26 cellular contexts compared by ENCODE assay signal in genomic region chr3:178406206-178406605, GRCh38.
DNase-seq lines count a peak whose midpoint lies in the region; ATAC-seq and TF ChIP-seq lines count a peak whose summit lies in the region.
"Had no signal": no experiment of that assay in that cellular context is flagged by ENCODE, and none has a peak within 500 bp of the region (broad histone marks: within the 10 kb centered on the region; RNA-seq: fewer than 3 reads in every experiment).

No MANE protein-coding gene starts in this region.

- H3K4me3 Mint-ChIP-seq in H9 (no peak overlapping the region), brain (no peak overlapping the region)
- H3K4me3 Mint-ChIP-seq: activated CD4-positive, alpha-beta memory T cell treated with anti-CD3 and anti-CD28 coated beads, Interleukin-2, amount 10 ng/mL, durations not matched to agents 7 days and 5 days; activated T-helper 17 cell treated with anti-CD3 and anti-CD28 coated beads, Interleukin-2, amount 50 U/mL, for 72 hours; naive thymus-derived CD8-positive, alpha-beta T cell; T-helper 17 cell had no signal

- H3K4me3 ChIP-seq in uterus: no peak overlapping the region
- H3K4me3 ChIP-seq: gastroesophageal sphincter, smooth muscle cell, transverse colon had no signal

- ATAC-seq in GM18520 (IDR thresholded peaks at IDR 0.05; ENCODE audit: unreplicated experiment) (no peak), HG03571 (IDR thresholded peaks at IDR 0.05; ENCODE audit: unreplicated experiment) (no peak)
- ATAC-seq: activated naive CD4-positive, alpha-beta T cell treated with anti-CD3 and anti-CD28 coated beads, Interleukin-2, amount 50 U/mL, for 72 hours; activated T-helper 17 cell treated with anti-CD3 and anti-CD28 coated beads, Interleukin-2, amount 50 U/mL, for 72 hours; gastroesophageal sphincter; HepG2; naive thymus-derived CD8-positive, alpha-beta T cell; T-helper 17 cell had no signal

- H3K14ac ChIP-seq in H9 (ENCODE audit: insufficient read depth, low read length): no peak overlapping the region

- H3K27ac ChIP-seq in H9 (ENCODE audit: insufficient read length, low read depth, low read length) (no peak overlapping the region), uterus (peak overlapping the region; percentile 45 to 80)
- H3K27ac ChIP-seq: brain microvascular endothelial cell, C4-2B, epithelial cell of prostate had no signal

- H3T11ph ChIP-seq in H9 (ENCODE audit: low read length): no peak overlapping the region

- H3K23ac ChIP-seq in H9 (ENCODE audit: insufficient read length, low read depth, low read length): no peak overlapping the region

- H3K9ac ChIP-seq in H9 (ENCODE audit: extremely low read depth, insufficient read length, low read length): no peak overlapping the region
- H3K9ac ChIP-seq: SK-N-SH had no signal

- H3K79me2 ChIP-seq in H9 (ENCODE audit: insufficient read depth, low read length): no peaks in the 10 kb centered on the region

- H2BK15ac ChIP-seq in H9 (ENCODE audit: low read depth, low read length): no peak overlapping the region

- H3K27ac Mint-ChIP-seq in H9: peak overlapping the region in 1 of 3 experiments; percentile 91; a peak in 2 of 7 replicates
- H3K27ac Mint-ChIP-seq in brain: peak overlapping the region in 3 of 5 experiments; percentile 4 to 66 (median 10)
- H3K27ac Mint-ChIP-seq: activated CD4-positive, alpha-beta memory T cell treated with anti-CD3 and anti-CD28 coated beads, Interleukin-2, amount 10 ng/mL, durations not matched to agents 7 days and 5 days; activated naive CD4-positive, alpha-beta T cell treated with anti-CD3 and anti-CD28 coated beads, Interleukin-2, amount 50 U/mL, for 72 hours; activated T-helper 17 cell treated with anti-CD3 and anti-CD28 coated beads, Interleukin-2, amount 50 U/mL, for 72 hours; naive thymus-derived CD8-positive, alpha-beta T cell; T-helper 17 cell had no signal

- no peak overlapping the region for H2BK5ac ChIP-seq in H9 (ENCODE audit: insufficient read length, low read length)

- no peak overlapping the region for H4K8ac ChIP-seq in H9 (replicated peaks; ENCODE audit: insufficient read length, low read depth, low read length)

- intact Hi-C loops in uterus (cut with DNase I; ENCODE audit: low total_unique reads): no loop called here

- no peaks in the 10 kb centered on the region for H4K20me1 ChIP-seq in H9 (ENCODE audit: control insufficient read depth, insufficient read depth, insufficient read length)

- H3K23me2 ChIP-seq in H9 (ENCODE audit: insufficient read length, low read depth, low read length, poor library complexity, severe bottlenecking): no peaks in the 10 kb centered on the region

- no peak overlapping the region for H2BK120ac ChIP-seq in H9 (ENCODE audit: low read depth, low read length, poor library complexity, severe bottlenecking)

- H3K9me3 ChIP-seq in H9 (ENCODE audit: control insufficient read depth, low read depth, low read length) (no peaks in the 10 kb centered on the region), uterus (no peaks in the 10 kb centered on the region)
- H3K9me3 ChIP-seq: Caco-2, gastroesophageal sphincter, SK-N-SH, transverse colon had no signal

- H3K4me1 Mint-ChIP-seq in H9: no peaks in the 10 kb centered on the region
- peaks cover 23% of the 10 kb centered on the region for H3K4me1 Mint-ChIP-seq in brain
- H3K4me1 Mint-ChIP-seq: activated CD4-positive, alpha-beta memory T cell treated with anti-CD3 and anti-CD28 coated beads, Interleukin-2, amount 10 ng/mL, durations not matched to agents 7 days and 5 days; activated T-helper 17 cell treated with anti-CD3 and anti-CD28 coated beads, Interleukin-2, amount 50 U/mL, for 72 hours; naive thymus-derived CD8-positive, alpha-beta T cell had no signal

- no peak overlapping the region for H2BK12ac ChIP-seq in H9 (ENCODE audit: insufficient read length, low read depth, low read length)

- no peak overlapping the region for H4K5ac ChIP-seq in H9 (ENCODE audit: insufficient read length, low read depth, low read length)

- H4K91ac ChIP-seq in H9 (ENCODE audit: insufficient read length, low read depth, low read length): no peak overlapping the region

- no peak overlapping the region for H3K18ac ChIP-seq in H9 (ENCODE audit: insufficient read length, low read depth, low read length)

- no peak for DNase-seq in H9
- DNase-seq in kidney tubule cell (ENCODE audit: low spot score): peak; percentile 20
- no peak for DNase-seq in uterus
- DNase-seq in stimulated activated CD4-positive, alpha-beta T cell treated with anti-CD3 and anti-CD28 coated beads, Interleukin-15, amount 100 ng/mL, for 24 hours: no peak
- DNase-seq: activated CD4-positive, alpha-beta memory T cell treated with anti-CD3 and anti-CD28 coated beads, Interleukin-2, amount 10 ng/mL, durations not matched to agents 7 days and 5 days; activated CD4-positive, CD25-positive, alpha-beta regulatory T cell treated with anti-CD3 and anti-CD28 coated beads, Interleukin-2, amount 50 U/mL, for 72 hours; brain microvascular endothelial cell; Caco-2; DND-41; hypothalamus; Kasumi-1; midbrain; naive thymus-derived CD8-positive, alpha-beta T cell; SK-N-SH; T-helper 17 cell; transverse colon had no signal

- no peak overlapping the region for H3K4ac ChIP-seq in H9 (ENCODE audit: low read depth, low read length)

- H3K27me3 ChIP-seq in H9 (ENCODE audit: insufficient read depth, low read length) (no peaks in the 10 kb centered on the region), uterus (no peaks in the 10 kb centered on the region)
- H3K27me3 ChIP-seq: brain microvascular endothelial cell, gastroesophageal sphincter, transverse colon had no signal

- no peak overlapping the region for H2AK5ac ChIP-seq in H9 (ENCODE audit: insufficient read length, low read length)

- H3K4me2 ChIP-seq in H9 (ENCODE audit: insufficient read depth, insufficient read length, low read length): no peak overlapping the region
- H3K4me2 ChIP-seq: SK-N-SH, smooth muscle cell had no signal

- no peaks in the 10 kb centered on the region for H3K79me1 ChIP-seq in H9 (ENCODE audit: insufficient read depth, low read depth, low read length, poor library complexity, severe bottlenecking)

- H3K36me3 Mint-ChIP-seq in H9 (ENCODE audit: insufficient read depth in 1 of 3, low read depth in 3 of 3): no peaks in the 10 kb centered on the region
- no peaks in the 10 kb centered on the region for H3K36me3 Mint-ChIP-seq in brain
- H3K36me3 Mint-ChIP-seq: activated naive CD4-positive, alpha-beta T cell treated with anti-CD3 and anti-CD28 coated beads, Interleukin-2, amount 50 U/mL, for 72 hours; naive thymus-derived CD8-positive, alpha-beta T cell had no signal

- TF ChIP-seq POLR2A in uterus (IDR thresholded peaks at IDR 0.05): no peak

- no peak overlapping the region for H3K56ac ChIP-seq in H9 (ENCODE audit: insufficient read length, low read depth, low read length)

- H3K36me3 ChIP-seq in uterus: no peaks in the 10 kb centered on the region
- H3K36me3 ChIP-seq: brain microvascular endothelial cell, gastroesophageal sphincter, transverse colon had no signal

- H3K27me3 Mint-ChIP-seq in H9 (ENCODE audit: low read depth) (no peaks in the 10 kb centered on the region), brain (no peaks in the 10 kb centered on the region)

- no peaks in the 10 kb centered on the region for H3K9me3 Mint-ChIP-seq in H9
- peaks cover 0 to 4% (median 0%) of the 10 kb centered on the region in 5 experiments for H3K9me3 Mint-ChIP-seq in brain
- H3K9me3 Mint-ChIP-seq: activated CD4-positive, alpha-beta memory T cell treated with anti-CD3 and anti-CD28 coated beads, Interleukin-2, amount 10 ng/mL, durations not matched to agents 7 days and 5 days; activated naive CD4-positive, alpha-beta T cell treated with anti-CD3 and anti-CD28 coated beads, Interleukin-2, amount 50 U/mL, for 72 hours; activated T-helper 17 cell treated with anti-CD3 and anti-CD28 coated beads, Interleukin-2, amount 50 U/mL, for 72 hours; naive thymus-derived CD8-positive, alpha-beta T cell had no signal

- peak overlapping the region; percentile 26 for H2BK20ac ChIP-seq in H9 (ENCODE audit: low read depth, low read length, poor library complexity, severe bottlenecking)

- WGBS in H9 (ENCODE audit: extremely low coverage, insufficient read length, low lambda C conversion rate): no CpG with 5 or more reads among the region's 3 CpGs

- H3K4me1 ChIP-seq in H9 (ENCODE audit: insufficient read depth, low read length) (no peaks in the 10 kb centered on the region), uterus (no peaks in the 10 kb centered on the region)
- H3K4me1 ChIP-seq: Caco-2 had no signal

- H2AFZ ChIP-seq in H9 (ENCODE audit: low read length): no peak overlapping the region

- TF ChIP-seq CTCF in H9 (conservative IDR thresholded peaks at IDR 0.05): no peak
- TF ChIP-seq CTCF in brain (conservative IDR thresholded peaks at IDR 0.05): no peak
- no peak for TF ChIP-seq CTCF in uterus (IDR thresholded peaks at IDR 0.05)
